ENCODE assay signal across 14 cellular contexts in genomic region chr7:155864991-155865690, GRCh38. TPM values are rescaled to one million over a fixed set of nuclear protein-coding genes. Genes with fewer than 3 reads are reported as not detected.
"Had no signal": no experiment of that assay in that cellular context is flagged by ENCODE, and none has a peak within 500 bp of the region (broad histone marks: within the 10 kb centered on the region; RNA-seq: fewer than 3 reads in every experiment).

No MANE protein-coding gene starts in this region.

- H3K9me3 Mint-ChIP-seq: activated T-helper 1 cell treated with anti-CD3 and anti-CD28 coated beads, Interleukin-12 subunit alpha, Interleukin-12 subunit beta, Interleukin-2, Interleukin-4 antibody, amounts not matched to agents 30 ng/mL and 10 ng/mL and 1 ng/mL, durations not matched to agents 14 hours and 24 hours and 36 hours; stimulated activated naive CD8-positive, alpha-beta T cell treated with anti-CD3 and anti-CD28 coated beads, Interleukin-15, amount 100 ng/mL, for 72 hours; T-cell had no signal

- H3K4me1 Mint-ChIP-seq: naive thymus-derived CD8-positive, alpha-beta T cell; stimulated activated naive CD8-positive, alpha-beta T cell treated with anti-CD3 and anti-CD28 coated beads, Interleukin-15, amount 100 ng/mL, for 72 hours; T-cell had no signal

- H3K36me3 Mint-ChIP-seq: naive thymus-derived CD8-positive, alpha-beta T cell; T-cell had no signal

- ATAC-seq: esophagus mucosa; left lung; naive thymus-derived CD8-positive, alpha-beta T cell; psoas muscle; right lobe of liver; stimulated activated naive CD8-positive, alpha-beta T cell treated with anti-CD3 and anti-CD28 coated beads, Interleukin-15, amount 100 ng/mL, for 72 hours; T-cell had no signal

- H3K4me3 Mint-ChIP-seq: activated T-helper 1 cell treated with anti-CD3 and anti-CD28 coated beads, Interleukin-12 subunit alpha, Interleukin-12 subunit beta, Interleukin-2, Interleukin-4 antibody, amounts not matched to agents 30 ng/mL and 10 ng/mL and 1 ng/mL, durations not matched to agents 14 hours and 24 hours and 36 hours; naive thymus-derived CD8-positive, alpha-beta T cell; stimulated activated naive CD8-positive, alpha-beta T cell treated with anti-CD3 and anti-CD28 coated beads, Interleukin-15, amount 100 ng/mL, for 72 hours; T-cell had no signal

- DNase-seq: activated CD4-positive, alpha-beta T cell treated with anti-CD3 and anti-CD28 coated beads, Interleukin-2, amount 50 U/mL, for 48 hours; activated naive CD4-positive, alpha-beta T cell treated with Interleukin-2 at 50 U/mL for 16 hours; aorta; dorsolateral prefrontal cortex; left lung; naive thymus-derived CD8-positive, alpha-beta T cell; nucleus accumbens; stimulated activated naive CD8-positive, alpha-beta T cell treated with anti-CD3 and anti-CD28 coated beads, Interleukin-15, amount 100 ng/mL, for 72 hours; uterus had no signal

- H3K27ac Mint-ChIP-seq: activated T-helper 1 cell treated with anti-CD3 and anti-CD28 coated beads, Interleukin-12 subunit alpha, Interleukin-12 subunit beta, Interleukin-2, Interleukin-4 antibody, amounts not matched to agents 30 ng/mL and 10 ng/mL and 1 ng/mL, durations not matched to agents 14 hours and 24 hours and 36 hours; T-cell had no signal

RNA-seq across cellular contexts. Expression of gene SHH, which starts 52.9 kb away (rescaled TPM):
- total RNA-seq: activated T-helper 1 cell treated with anti-CD3 and anti-CD28 coated beads, Interleukin-12 subunit alpha, Interleukin-12 subunit beta, Interleukin-2, Interleukin-4 antibody, amounts not matched to agents 30 ng/mL and 10 ng/mL and 1 ng/mL, durations not matched to agents 14 hours and 24 hours and 36 hours; esophagus mucosa; naive thymus-derived CD8-positive, alpha-beta T cell; psoas muscle had no signal
